Comparison of ENCODE assay signal across 25 cellular contexts in genomic region chr10:78761241-78761825, GRCh38.
"Had no signal": no experiment of that assay in that cellular context is flagged by ENCODE, and none has a peak within 500 bp of the region (broad histone marks: within the 10 kb centered on the region; RNA-seq: fewer than 3 reads in every experiment).

No MANE protein-coding gene starts in this region.

- H3K27ac Mint-ChIP-seq: activated naive CD8-positive, alpha-beta T cell treated with anti-CD3 and anti-CD28 coated beads, Interleukin-2, amount 10 ng/mL, durations not matched to agents 7 days and 5 days; WTC11 had no signal

- DNase-seq: activated CD4-positive, alpha-beta T cell treated with anti-CD3 and anti-CD28 coated beads, Interleukin-2, amount 50 U/mL, for 4 hours; activated CD8-positive, alpha-beta memory T cell treated with anti-CD3 and anti-CD28 coated beads for 24 hours; activated CD8-positive, alpha-beta memory T cell treated with anti-CD3 and anti-CD28 coated beads, Interleukin-2, amount 50 U/mL, for 48 hours; activated naive CD4-positive, alpha-beta T cell treated with Interleukin-2 at 50 U/mL for 16 hours; activated naive CD8-positive, alpha-beta T cell treated with anti-CD3 and anti-CD28 coated beads, Interleukin-2, amount 10 ng/mL, durations not matched to agents 7 days and 5 days; activated T-cell treated with anti-CD3 and anti-CD28 coated beads, Interleukin-2, amount 50 U/mL, for 4 hours; dermis blood vessel endothelial cell; effector CD8-positive, alpha-beta T cell; foreskin keratinocyte; kidney; lower lobe of right lung; naive thymus-derived CD8-positive, alpha-beta T cell; ovary; psoas muscle; stimulated activated CD4-positive, alpha-beta T cell treated with anti-CD3 and anti-CD28 coated beads, Interleukin-12 subunit alpha, Interleukin-12 subunit beta, amount 100 ng/mL, for 4 hours; stimulated activated CD4-positive, alpha-beta T cell treated with anti-CD3 and anti-CD28 coated beads, Interleukin-4, amount 100 ng/mL, for 4 hours; stimulated activated naive CD8-positive, alpha-beta T cell treated with anti-CD3 and anti-CD28 coated beads, Interleukin-15, amount 100 ng/mL, for 72 hours; T-helper 9 cell had no signal

- H3K4me3 ChIP-seq: lower lobe of right lung, ovary, psoas muscle, right atrium auricular region, suprapubic skin, tibial nerve, vagina had no signal

- H3K27ac ChIP-seq: foreskin keratinocyte, lower lobe of right lung, neutrophil, ovary, psoas muscle, right atrium auricular region, suprapubic skin, tibial nerve, vagina had no signal

- H3K36me3 ChIP-seq: lower lobe of right lung, neutrophil, ovary, right atrium auricular region, suprapubic skin, tibial nerve, vagina had no signal

- H3K27me3 ChIP-seq: neutrophil, ovary, right atrium auricular region, suprapubic skin, tibial nerve, vagina had no signal

- ATAC-seq: activated T-cell treated with anti-CD3 and anti-CD28 coated beads, Interleukin-2, amount 50 U/mL, for 4 hours; foreskin keratinocyte; left lobe of liver; lower lobe of right lung; naive thymus-derived CD8-positive, alpha-beta T cell; psoas muscle; stimulated activated naive CD8-positive, alpha-beta T cell treated with anti-CD3 and anti-CD28 coated beads, Interleukin-15, amount 100 ng/mL, for 72 hours; WTC11 had no signal

- H3K36me3 Mint-ChIP-seq: activated naive CD8-positive, alpha-beta T cell treated with anti-CD3 and anti-CD28 coated beads, Interleukin-2, amount 10 ng/mL, durations not matched to agents 7 days and 5 days; naive thymus-derived CD8-positive, alpha-beta T cell; WTC11 had no signal

- H3K9me3 Mint-ChIP-seq: activated naive CD8-positive, alpha-beta T cell treated with anti-CD3 and anti-CD28 coated beads, Interleukin-2, amount 10 ng/mL, durations not matched to agents 7 days and 5 days; activated T-cell treated with anti-CD3 and anti-CD28 coated beads, Interleukin-2, amount 50 U/mL, for 4 hours; naive thymus-derived CD8-positive, alpha-beta T cell; stimulated activated naive CD8-positive, alpha-beta T cell treated with anti-CD3 and anti-CD28 coated beads, Interleukin-15, amount 100 ng/mL, for 72 hours; WTC11 had no signal

- H3K27me3 Mint-ChIP-seq: stimulated activated naive CD8-positive, alpha-beta T cell treated with anti-CD3 and anti-CD28 coated beads, Interleukin-15, amount 100 ng/mL, for 72 hours had no signal

- H3K9me3 ChIP-seq: lower lobe of right lung, neutrophil, ovary, psoas muscle, right atrium auricular region, suprapubic skin, tibial nerve, vagina had no signal

- H3K4me3 Mint-ChIP-seq: activated naive CD8-positive, alpha-beta T cell treated with anti-CD3 and anti-CD28 coated beads, Interleukin-2, amount 10 ng/mL, durations not matched to agents 7 days and 5 days; activated T-cell treated with anti-CD3 and anti-CD28 coated beads, Interleukin-2, amount 50 U/mL, for 4 hours; naive thymus-derived CD8-positive, alpha-beta T cell; stimulated activated naive CD8-positive, alpha-beta T cell treated with anti-CD3 and anti-CD28 coated beads, Interleukin-15, amount 100 ng/mL, for 72 hours; WTC11 had no signal
